ENCODE assay signal across 24 cellular contexts in the genomic region with DNA sequence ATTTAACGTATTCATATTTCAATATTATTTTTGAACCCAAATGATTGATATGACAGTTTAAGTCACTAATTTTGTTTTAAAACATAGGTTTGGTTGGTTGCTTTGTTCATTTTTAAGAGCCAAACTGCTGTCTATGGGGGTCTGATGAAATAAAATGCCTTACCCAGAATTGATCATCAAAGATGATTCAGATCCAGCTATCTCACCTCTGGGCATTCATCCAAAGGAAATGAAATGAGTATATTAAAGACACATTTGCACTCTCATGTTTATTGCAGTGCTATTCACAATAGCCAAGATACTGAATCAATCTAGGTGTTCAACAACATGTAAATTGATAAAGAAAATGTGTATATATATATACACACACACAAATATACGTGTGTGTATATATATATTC.
A peak's percentile ranks its signal among the peaks of the same experiment; 100 is the strongest.
DNase-seq lines count a peak whose midpoint lies in the region; ATAC-seq and TF ChIP-seq lines count a peak whose summit lies in the region.
"Had no signal": no experiment of that assay in that cellular context is flagged by ENCODE, and none has a peak within 500 bp of the region (broad histone marks: within the 10 kb centered on the region; RNA-seq: fewer than 3 reads in every experiment).

No MANE protein-coding gene starts in this region.

- TF ChIP-seq CTCF in HFFc6 (IDR thresholded peaks at IDR 0.05) (no peak), choroid plexus epithelial cell (conservative IDR thresholded peaks at IDR 0.05; ENCODE audit: low read depth, low read length) (no peak)

- H3K4me1 Mint-ChIP-seq in HFFc6 (ENCODE audit: low read depth): peaks cover 17% of the 10 kb centered on the region
- H3K4me1 Mint-ChIP-seq: activated T-helper 17 cell treated with anti-CD3 and anti-CD28 coated beads, Interleukin-2, amount 50 U/mL, for 72 hours; T-cell had no signal

- no peaks in the 10 kb centered on the region for H3K9me3 Mint-ChIP-seq in HFFc6
- H3K9me3 Mint-ChIP-seq: activated CD4-positive, alpha-beta memory T cell treated with anti-CD3 and anti-CD28 coated beads for 36 hours; activated T-helper 17 cell treated with anti-CD3 and anti-CD28 coated beads, Interleukin-2, amount 50 U/mL, for 72 hours; CD4-positive, alpha-beta T cell; T-cell had no signal

- ATAC-seq in stimulated activated naive CD8-positive, alpha-beta T cell treated with anti-CD3 and anti-CD28 coated beads, Interleukin-15, Interleukin-2, amounts not matched to agents 100 U/mL and 50 U/mL, for 24 hours: no peak
- ATAC-seq: activated CD4-positive, CD25-positive, alpha-beta regulatory T cell treated with anti-CD3 and anti-CD28 coated beads, Interleukin-2, amount 50 U/mL, for 24 hours; activated naive CD4-positive, alpha-beta T cell treated with anti-CD3 and anti-CD28 coated beads, Interleukin-2, amount 50 U/mL, for 72 hours; activated T-helper 17 cell treated with anti-CD3 and anti-CD28 coated beads, Interleukin-2, amount 50 U/mL, for 72 hours; heart left ventricle; left lung; T-cell had no signal

- H3K27me3 Mint-ChIP-seq in HFFc6 (ENCODE audit: insufficient read depth): no peaks in the 10 kb centered on the region
- H3K27me3 Mint-ChIP-seq: activated CD4-positive, alpha-beta memory T cell treated with anti-CD3 and anti-CD28 coated beads for 36 hours; activated T-helper 17 cell treated with anti-CD3 and anti-CD28 coated beads, Interleukin-2, amount 50 U/mL, for 72 hours; CD4-positive, alpha-beta T cell; T-cell had no signal

- no peak overlapping the region for H3K27ac Mint-ChIP-seq in HFFc6
- H3K27ac Mint-ChIP-seq: activated CD4-positive, alpha-beta memory T cell treated with anti-CD3 and anti-CD28 coated beads for 36 hours; activated naive CD4-positive, alpha-beta T cell treated with anti-CD3 and anti-CD28 coated beads, Interleukin-2, amount 50 U/mL, for 72 hours; activated T-helper 17 cell treated with anti-CD3 and anti-CD28 coated beads, Interleukin-2, amount 50 U/mL, for 72 hours; CD4-positive, alpha-beta T cell; T-cell had no signal

- H3K4me3 ChIP-seq in choroid plexus epithelial cell (ENCODE audit: low read depth, low read length): no peak overlapping the region
- H3K4me3 ChIP-seq: heart left ventricle, left lung, prostate gland, skin epidermis, upper lobe of left lung had no signal

- H3K36me3 Mint-ChIP-seq in HFFc6 (ENCODE audit: low read depth): no peaks in the 10 kb centered on the region
- H3K36me3 Mint-ChIP-seq: activated CD4-positive, alpha-beta memory T cell treated with anti-CD3 and anti-CD28 coated beads for 36 hours; activated naive CD4-positive, alpha-beta T cell treated with anti-CD3 and anti-CD28 coated beads, Interleukin-2, amount 50 U/mL, for 72 hours; T-cell had no signal

- peak; percentile 39 for DNase-seq in HFFc6
- peak; percentile 1 for DNase-seq in NCI-H69 (lab: John Stamatoyannopoulos, UW)
- peak; percentile 53 for DNase-seq in choroid plexus epithelial cell (ENCODE audit: low read depth)
- DNase-seq in iris pigment epithelial cell (ENCODE audit: low read depth): peak; percentile 52
- DNase-seq in effector CD4-positive, alpha-beta T cell: no peak
- no peak for DNase-seq in Kasumi-1 (lab: John Stamatoyannopoulos, UW)
- DNase-seq in stimulated activated naive CD8-positive, alpha-beta T cell treated with anti-CD3 and anti-CD28 coated beads, Interleukin-15, Interleukin-2, amounts not matched to agents 100 U/mL and 50 U/mL, for 24 hours: no peak
- DNase-seq in NCI-H510A treated with DMSO at 0.1 percent for 48 hours (lab: John Stamatoyannopoulos, UW): no peak
- DNase-seq: activated CD4-positive, alpha-beta memory T cell treated with anti-CD3 and anti-CD28 coated beads for 36 hours; activated CD8-positive, alpha-beta memory T cell treated with anti-CD3 and anti-CD28 coated beads, Interleukin-2, amount 50 U/mL, for 48 hours; CD4-positive, alpha-beta T cell; DMS 273 treated with DMSO at 0.1 percent for 48 hours; heart left ventricle; left lung; NCI-H187; NK-92 treated with Interleukin-12 subunit alpha and Interleukin-12 subunit beta, amount 100 ng/mL, for 24 hours; substantia nigra; T-cell; upper lobe of left lung had no signal

- H3K4me3 Mint-ChIP-seq in HFFc6: no peak overlapping the region
- H3K4me3 Mint-ChIP-seq: activated CD4-positive, alpha-beta memory T cell treated with anti-CD3 and anti-CD28 coated beads for 36 hours; activated T-helper 17 cell treated with anti-CD3 and anti-CD28 coated beads, Interleukin-2, amount 50 U/mL, for 72 hours; CD4-positive, alpha-beta T cell; T-cell had no signal

Comparison
In these comparisons a context has a peak if more than half of its experiments do, and no peak if none do; other contexts are left out.
1. DNase-seq: peak in HFFc6 (single experiment), NCI-H69 (single experiment), choroid plexus epithelial cell (single experiment) and iris pigment epithelial cell (single experiment); none in effector CD4-positive, alpha-beta T cell (single experiment), Kasumi-1 (0 of 2), stimulated activated naive CD8-positive, alpha-beta T cell treated with anti-CD3 and anti-CD28 coated beads, Interleukin-15, Interleukin-2, amounts not matched to agents 100 U/mL and 50 U/mL, for 24 hours (single experiment) and NCI-H510A treated with DMSO at 0.1 percent for 48 hours (single experiment).